ENCODE assay signal across 26 cellular contexts in genomic region chr14:75685910-75686309, GRCh38.
"Had no signal": no experiment of that assay in that cellular context is flagged by ENCODE, and none has a peak within 500 bp of the region (broad histone marks: within the 10 kb centered on the region; RNA-seq: fewer than 3 reads in every experiment).

No MANE protein-coding gene starts in this region.

- H3K4me1 Mint-ChIP-seq: endodermal cell, mesothelial cell of epicardium, naive B cell had no signal

- H3K4me1 ChIP-seq: colonic mucosa, esophagus squamous epithelium, gastrocnemius medialis, heart right ventricle, left ventricle myocardium inferior, lower lobe of right lung had no signal

- H3K27ac ChIP-seq: colonic mucosa, epithelial cell of prostate, esophagus squamous epithelium, gastrocnemius medialis, heart right ventricle, left ventricle myocardium inferior, lower lobe of right lung had no signal

- H3K4me3 Mint-ChIP-seq: dendritic cell treated with granulocyte-macrophage colony-stimulating factor and Interleukin-4, amounts not matched to agents 40 ng/mL and 50 ng/mL, for 4 days; effector memory CD8-positive, alpha-beta T cell; endodermal cell; mesothelial cell of epicardium; naive B cell had no signal

- FAIRE-seq: endometrium, islet of Langerhans, keratinocyte had no signal

- H3K27me3 ChIP-seq: colonic mucosa, esophagus squamous epithelium, gastrocnemius medialis, heart right ventricle had no signal

- ATAC-seq: effector memory CD8-positive, alpha-beta T cell; esophagus mucosa; gastrocnemius medialis; heart right ventricle; left cardiac atrium; lower lobe of right lung; mucosa of descending colon had no signal

- H3K27ac Mint-ChIP-seq: dendritic cell treated with granulocyte-macrophage colony-stimulating factor and Interleukin-4, amounts not matched to agents 40 ng/mL and 50 ng/mL, for 4 days; effector memory CD8-positive, alpha-beta T cell; endodermal cell; mesothelial cell of epicardium; naive B cell had no signal

- H3K9me3 ChIP-seq: colonic mucosa, esophagus squamous epithelium, gastrocnemius medialis, heart right ventricle, left ventricle myocardium inferior, lower lobe of right lung, mucosa of descending colon had no signal

- DNase-seq: colonic mucosa; cortex of kidney; effector CD8-positive, alpha-beta T cell; effector memory CD8-positive, alpha-beta T cell; endodermal cell; esophagus squamous epithelium; foreskin fibroblast; foreskin melanocyte; gastrocnemius medialis; glutamatergic neuron; head of caudate nucleus; heart right ventricle; hippocampal formation; left cardiac atrium; left ventricle myocardium inferior; lower lobe of right lung; mesenchymal stem cell; mucosa of descending colon; naive B cell had no signal

- H3K4me3 ChIP-seq: colonic mucosa, esophagus squamous epithelium, gastrocnemius medialis, heart right ventricle, left ventricle myocardium inferior, lower lobe of right lung, mucosa of descending colon had no signal

- H3K27me3 Mint-ChIP-seq: dendritic cell treated with granulocyte-macrophage colony-stimulating factor and Interleukin-4, amounts not matched to agents 40 ng/mL and 50 ng/mL, for 4 days; effector memory CD8-positive, alpha-beta T cell; naive B cell had no signal

- H3K9me3 Mint-ChIP-seq: dendritic cell treated with granulocyte-macrophage colony-stimulating factor and Interleukin-4, amounts not matched to agents 40 ng/mL and 50 ng/mL, for 4 days; effector memory CD8-positive, alpha-beta T cell; endodermal cell; mesothelial cell of epicardium; naive B cell had no signal
